ENCODE assay signal across 8 cellular contexts in the genomic region with DNA sequence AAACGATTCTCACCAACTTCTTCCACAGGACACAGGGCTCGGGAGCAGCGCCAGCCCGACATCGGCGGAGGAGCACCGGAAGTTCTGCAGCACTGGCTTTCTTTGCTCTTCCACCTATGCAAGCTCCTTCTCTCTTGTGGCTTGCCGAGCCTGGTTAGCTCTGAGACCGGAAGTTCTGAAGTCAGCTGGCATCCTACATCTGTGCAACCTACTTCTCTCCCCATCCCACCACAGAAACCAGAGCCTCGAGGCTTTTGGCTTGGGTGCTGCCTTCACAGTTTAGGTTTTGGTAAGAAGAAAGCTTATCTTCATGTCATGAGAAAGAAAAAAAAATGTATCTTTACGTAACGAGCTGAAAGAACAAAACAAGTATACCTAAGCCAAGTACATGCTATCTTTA.
DNase-seq lines count a peak whose midpoint lies in the region; ATAC-seq and TF ChIP-seq lines count a peak whose summit lies in the region.

No MANE protein-coding gene starts in this region.

- peaks cover 37% of the 10 kb centered on the region for H3K36me3 Mint-ChIP-seq in CD8-positive, alpha-beta T cell

- no peaks in the 10 kb centered on the region for H4K20me1 ChIP-seq in Loucy (ENCODE audit: insufficient read depth, low read length, poor library complexity, severe bottlenecking)

- H3K9me2 ChIP-seq in Loucy (replicated peaks; ENCODE audit: low read depth, low read length), result no peaks in the 10 kb centered on the region

- peak; percentile 80 for ATAC-seq in CD8-positive, alpha-beta T cell
- peak; percentile 98 for ATAC-seq in GM21515 (IDR thresholded peaks at IDR 0.05; ENCODE audit: unreplicated experiment)

- DNase-seq in CD8-positive, alpha-beta T cell, result peak; percentile 76 to 96 (median 83)
- DNase-seq in activated CD8-positive, alpha-beta memory T cell treated with anti-CD3 and anti-CD28 coated beads for 4 hours (ENCODE audit: low read depth in 2 of 2), result peak; percentile 62 to 78
- DNase-seq in head of caudate nucleus, result peak in 40 of 42 donors; percentile 11 to 64 (median 35)
- DNase-seq in stimulated activated CD4-positive, alpha-beta T cell treated with anti-CD3 and anti-CD28 coated beads, Interleukin-4, amount 100 ng/mL, for 48 hours (ENCODE audit: low read depth in 2 of 2), result peak; percentile 63 to 78
- no peak for DNase-seq in iPS-NIHi11 (ENCODE audit: low spot score)
- DNase-seq in NCI-H2029 (lab: John Stamatoyannopoulos, UW), result no peak

- POLR2A ChIA-PET in CD8-positive, alpha-beta T cell (lab: Charles Lee), result interaction anchor here (0.6 to 17.9 kb wide), 33 partner anchors 9 to 129 kb away, joined by 3 to 288 read pairs (median 5); a partner anchor contains a TSS

- H3K4me2 ChIP-seq in Loucy (ENCODE audit: low read depth, low read length, poor library complexity, severe bottlenecking), result peak overlapping the region; percentile 77

- no peaks in the 10 kb centered on the region for H3K9me3 Mint-ChIP-seq in CD8-positive, alpha-beta T cell

- peak overlapping the region; percentile 99 for H3K27ac Mint-ChIP-seq in CD8-positive, alpha-beta T cell

- H3F3A ChIP-seq in Loucy (ENCODE audit: low read depth), result peaks cover 10% of the 10 kb centered on the region; the same call in 1 of the 2 replicates

- peaks cover 81% of the 10 kb centered on the region for H3K4me1 ChIP-seq in CD8-positive, alpha-beta T cell (ENCODE audit: insufficient read depth, low read length)
- peaks cover 66% of the 10 kb centered on the region for H3K4me1 ChIP-seq in Loucy (ENCODE audit: insufficient read depth, low read length, poor library complexity, severe bottlenecking)

- intact Hi-C loops in CD8-positive, alpha-beta T cell (cut with DNase I, micrococcal nuclease), result loop anchor here in 1 of 2 experiments (1.0 to 5.0 kb wide), 4 partner anchors 10 to 111 kb away; a partner anchor contains a TSS
- intact Hi-C loops in head of caudate nucleus (cut with DNase I), result no loop called here

- H3K9ac ChIP-seq in Loucy (ENCODE audit: low read depth, low read length, poor library complexity, severe bottlenecking), result peak overlapping the region; percentile 71

- no peaks in the 10 kb centered on the region for H3K27me3 ChIP-seq in CD8-positive, alpha-beta T cell (ENCODE audit: insufficient read depth, low read length)
- H3K27me3 ChIP-seq in Loucy (ENCODE audit: insufficient read depth, low read length, poor library complexity, severe bottlenecking), result no peaks in the 10 kb centered on the region

- H2AFZ ChIP-seq in Loucy (ENCODE audit: low read length), result no peak overlapping the region

- no peaks in the 10 kb centered on the region for H3K27me3 Mint-ChIP-seq in CD8-positive, alpha-beta T cell (ENCODE audit: low read depth)

- H3K79me2 ChIP-seq in Loucy (ENCODE audit: insufficient read depth, low read length), result peaks cover 84% of the 10 kb centered on the region

- no peaks in the 10 kb centered on the region for H3K9me3 ChIP-seq in CD8-positive, alpha-beta T cell (ENCODE audit: low read length)
- H3K9me3 ChIP-seq in Loucy (ENCODE audit: insufficient read depth, low read depth, low read length), result no peaks in the 10 kb centered on the region

- CTCF ChIA-PET in CD8-positive, alpha-beta T cell (lab: Charles Lee), result interaction anchor here (0.7 to 7.8 kb wide), 23 partner anchors 8 to 225 kb away, joined by 3 to 89 read pairs (median 5); a partner anchor contains a TSS

- H3K36me3 ChIP-seq in CD8-positive, alpha-beta T cell (ENCODE audit: insufficient read depth, low read length), result peaks cover 8% of the 10 kb centered on the region
- peaks cover 6% of the 10 kb centered on the region; the same call in 1 of the 2 replicates for H3K36me3 ChIP-seq in Loucy (ENCODE audit: insufficient read depth, low read length)

- peak overlapping the region; percentile 66 for H3K27ac ChIP-seq in CD8-positive, alpha-beta T cell (ENCODE audit: low read depth, low read length)

- H3K4me3 Mint-ChIP-seq in CD8-positive, alpha-beta T cell, result peak overlapping the region; percentile 94

- no peak overlapping the region for H3K4me3 ChIP-seq in CD8-positive, alpha-beta T cell (ENCODE audit: low read depth, low read length)
- peak overlapping the region; percentile 68 for H3K4me3 ChIP-seq in Loucy (ENCODE audit: low read length, poor library complexity, severe bottlenecking)

- TF ChIP-seq CTCF in CD8-positive, alpha-beta T cell (IDR thresholded peaks at IDR 0.05), result no peak
- no peak for TF ChIP-seq CTCF in Loucy (conservative IDR thresholded peaks at IDR 0.05; ENCODE audit: low read length)

- H3K4me1 Mint-ChIP-seq in CD8-positive, alpha-beta T cell (ENCODE audit: low read depth), result peaks cover 90% of the 10 kb centered on the region

Comparison
In these comparisons a context has a peak if more than half of its experiments do, and no peak if none do; other contexts are left out.
1. DNase-seq: peak in CD8-positive, alpha-beta T cell (7 of 7), activated CD8-positive, alpha-beta memory T cell treated with anti-CD3 and anti-CD28 coated beads for 4 hours (2 of 2), head of caudate nucleus (40 of 42) and stimulated activated CD4-positive, alpha-beta T cell treated with anti-CD3 and anti-CD28 coated beads, Interleukin-4, amount 100 ng/mL, for 48 hours (2 of 2); none in iPS-NIHi11 (single experiment) and NCI-H2029 (single experiment).